8 cellular contexts compared by ENCODE assay signal in the genomic region with DNA sequence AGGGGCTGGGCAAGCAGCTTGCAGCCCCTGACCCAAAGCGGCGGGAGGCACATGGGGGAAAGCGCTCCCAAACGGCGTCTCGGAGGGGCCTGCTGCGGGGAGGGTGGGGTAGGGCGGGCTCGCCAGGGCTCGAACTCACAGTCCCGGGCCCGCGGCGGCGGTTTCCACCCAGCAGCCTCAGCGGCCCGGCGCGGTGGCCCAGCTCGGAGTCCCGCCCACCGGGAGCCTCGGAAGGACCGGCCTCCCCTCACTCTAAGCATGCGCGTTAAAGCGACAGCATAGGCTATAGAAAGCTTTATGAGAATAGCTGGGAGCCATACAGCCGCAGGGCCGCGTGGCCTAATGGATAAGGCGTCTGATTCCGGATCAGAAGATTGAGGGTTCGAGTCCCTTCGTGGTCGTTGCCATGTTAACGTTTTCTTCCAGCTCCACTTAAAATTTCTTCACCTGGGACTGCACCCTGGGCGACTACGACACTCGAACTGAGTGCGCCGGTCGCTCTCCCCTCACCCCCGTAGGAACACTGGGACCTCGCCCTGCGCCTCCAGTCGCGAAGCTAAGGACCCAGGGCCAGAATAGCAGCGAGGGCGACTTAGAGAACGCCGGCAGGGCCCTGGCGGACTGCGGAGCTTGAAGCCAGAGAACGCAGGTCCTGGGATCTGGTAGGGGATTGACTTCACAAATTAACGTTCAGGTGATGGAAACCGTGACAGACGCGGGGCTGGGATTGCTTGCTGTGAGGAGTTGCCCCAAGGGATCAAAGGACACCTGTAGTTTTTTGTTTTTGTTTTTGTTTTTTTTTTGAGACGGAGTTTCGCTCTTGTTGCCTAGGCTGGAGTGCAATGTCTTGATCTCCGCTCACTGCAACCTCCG. TPM values are rescaled to one million over a fixed set of nuclear protein-coding genes. Genes with fewer than 3 reads are reported as not detected.
A peak's percentile ranks its signal among the peaks of the same experiment; 100 is the strongest.
DNase-seq lines count a peak whose midpoint lies in the region; ATAC-seq and TF ChIP-seq lines count a peak whose summit lies in the region.

No MANE protein-coding gene starts in this region.

- H3K4me3 ChIP-seq in breast epithelium (peak overlapping the region; percentile 53 to 76 (median 69)), smooth muscle cell (peak overlapping the region; percentile 63)

- TF ChIP-seq CTCF in VCaP (conservative IDR thresholded peaks at IDR 0.05) (no peak), breast epithelium (IDR thresholded peaks at IDR 0.05) (peak in 1 of 3 donors; percentile 7), smooth muscle cell (IDR thresholded peaks at IDR 0.05; ENCODE audit: borderline replicate concordance, insufficient read depth, poor library complexity, severe bottlenecking) (no peak)

- H3K27ac ChIP-seq in VCaP (peak overlapping the region; percentile 77), breast epithelium (peak overlapping the region; percentile 82 to 83), smooth muscle cell (ENCODE audit: low read depth) (peak overlapping the region; percentile 47)

- H3K36me3 ChIP-seq in breast epithelium (no peaks in the 10 kb centered on the region), smooth muscle cell (ENCODE audit: low read depth) (no peaks in the 10 kb centered on the region)

- no peaks in the 10 kb centered on the region for H3K27me3 ChIP-seq in breast epithelium
- no peaks in the 10 kb centered on the region for H3K27me3 ChIP-seq in smooth muscle cell (ENCODE audit: low read depth)

- peak; percentile 98 for DNase-seq in ACHN
- peak; percentile 95 for DNase-seq in NCI-H2171 treated with DMSO at 0.1 percent for 48 hours (lab: John Stamatoyannopoulos, UW)
- peak; percentile 95 for DNase-seq in breast epithelium (ENCODE audit: low spot score in 2 of 2)
- peak; percentile 94 for DNase-seq in iPS-NIHi7 (ENCODE audit: extremely low spot score)
- DNase-seq in smooth muscle cell (lab: John Stamatoyannopoulos, UW; ENCODE audit: unreplicated experiment): peak; percentile 98

- intact Hi-C loops in breast epithelium (cut with DNase I; ENCODE audit: low total_unique reads): no loop called here

- H3K79me2 ChIP-seq in smooth muscle cell (ENCODE audit: low read depth): no peaks in the 10 kb centered on the region

- in situ Hi-C loops in ACHN (cut with HindIII; ENCODE audit: low pct_ligation_motif_present, low pct_unique_long_range_greater_than_20kb, low sequenced_read_pairs): no loop called here

- no peaks in the 10 kb centered on the region for H3K4me1 ChIP-seq in breast epithelium
- H3K4me1 ChIP-seq in smooth muscle cell (ENCODE audit: low read depth): no peaks in the 10 kb centered on the region

- H3F3A ChIP-seq in smooth muscle cell (ENCODE audit: low read depth): peaks cover 22% of the 10 kb centered on the region

- peak overlapping the region; percentile 78 for H2AFZ ChIP-seq in smooth muscle cell (ENCODE audit: low read depth)

- no peaks in the 10 kb centered on the region for H4K20me1 ChIP-seq in smooth muscle cell (ENCODE audit: low read depth)

- H3K9me3 ChIP-seq in breast epithelium: no peaks in the 10 kb centered on the region
- no peaks in the 10 kb centered on the region for H3K9me3 ChIP-seq in smooth muscle cell (replicated peaks; ENCODE audit: low read depth)

- ATAC-seq in GM18870 (IDR thresholded peaks at IDR 0.05; ENCODE audit: unreplicated experiment) (peak; percentile 77), HG03108 (IDR thresholded peaks at IDR 0.05; ENCODE audit: unreplicated experiment) (peak; percentile 70)

- no peak for TF ChIP-seq POLR2A in breast epithelium (IDR thresholded peaks at IDR 0.05)

- under 1% methylated on average over 59 of the region's 62 CpGs for WGBS in smooth muscle cell (ENCODE audit: low lambda C conversion rate)

- H3K4me2 ChIP-seq in smooth muscle cell: peak overlapping the region; percentile 89

- no peak overlapping the region for H3K9ac ChIP-seq in smooth muscle cell (ENCODE audit: low read depth)

RNA-seq across cellular contexts. Expression of a gene that starts 15.8 kb away (rescaled TPM):
- total RNA-seq in breast epithelium (1 to 10 TPM; 4.0 to 5.6 (median 5.6) TPM), smooth muscle cell (4.4 and 9.2 TPM in 2 replicates)
- 8.3 and 9.6 TPM in 2 replicates for polyA plus RNA-seq in smooth muscle cell

RNA-seq across cellular contexts. Expression of a gene that starts 37.4 kb away (rescaled TPM):
- total RNA-seq in breast epithelium (not detected), smooth muscle cell (not detected in 2 replicates)
- not detected in 2 replicates for polyA plus RNA-seq in smooth muscle cell

RNA-seq across cellular contexts. Expression of a gene that starts 38.2 kb away (rescaled TPM):
- total RNA-seq in breast epithelium: 10 to 100 TPM; 12.5 to 18.9 (median 13.4) TPM
- total RNA-seq in smooth muscle cell: 7.2 and 7.9 TPM in 2 replicates
- polyA plus RNA-seq in smooth muscle cell: 11.9 and 12.8 TPM in 2 replicates

RNA-seq across cellular contexts. Expression of a gene that starts 51.5 kb away (rescaled TPM):
- total RNA-seq in breast epithelium (not detected), smooth muscle cell (not detected in 2 replicates)
- 0.30 TPM in 1 of 2 replicates, not detected in the other for polyA plus RNA-seq in smooth muscle cell

Comparison
In these comparisons a context has a peak if more than half of its experiments do, and no peak if none do; other contexts are left out.
1. Peak in every context shown above with its lines: DNase-seq, ATAC-seq, H3K4me3 ChIP-seq and H3K27ac ChIP-seq.